In genomic region chr1:211699059-211699458, GRCh38 we compare ENCODE assay signal across 2 cellular contexts.
TF ChIP-seq lines count a peak whose summit lies in the region.

No MANE protein-coding gene starts in this region.

TF ChIP-seq in GM23338, 12 proteins besides CTCF, POLR2A, EP300 and RAD21:
- TF ChIP-seq STAT1 (IDR thresholded peaks at IDR 0.05; ENCODE audit: unreplicated experiment), result no peak
- no peak for TF ChIP-seq NANOG (IDR thresholded peaks at IDR 0.05; ENCODE audit: borderline replicate concordance)
- TF ChIP-seq REST (IDR thresholded peaks at IDR 0.05; ENCODE audit: unreplicated experiment), result no peak
- TF ChIP-seq ZNF462 (CRISPR knock-in tag; IDR thresholded peaks at IDR 0.05), result no peak
- no peak for TF ChIP-seq EZH2 (IDR thresholded peaks at IDR 0.05; ENCODE audit: low read depth, unreplicated experiment)
- TF ChIP-seq ZNF331 (CRISPR knock-in tag; IDR thresholded peaks at IDR 0.05; ENCODE audit: low read depth), result no peak
- TF ChIP-seq JUNB (IDR thresholded peaks at IDR 0.05; ENCODE audit: unreplicated experiment), result no peak
- TF ChIP-seq EZH2phosphoT487 (IDR thresholded peaks at IDR 0.05; ENCODE audit: unreplicated experiment), result no peak
- no peak for TF ChIP-seq POLR2AphosphoS5 (IDR thresholded peaks at IDR 0.05; ENCODE audit: low read depth)
- TF ChIP-seq CREB1 (CRISPR knock-in tag; IDR thresholded peaks at IDR 0.05; ENCODE audit: low read depth), result no peak
- no peak for TF ChIP-seq ETS1 (IDR thresholded peaks at IDR 0.05)
- TF ChIP-seq ZNF114 (CRISPR knock-in tag; IDR thresholded peaks at IDR 0.05), result no peak

TF ChIP-seq in endothelial cell of umbilical vein, 7 proteins besides CTCF, POLR2A, EP300 and RAD21:
- TF ChIP-seq POLR2AphosphoS5 (IDR thresholded peaks at IDR 0.05; ENCODE audit: insufficient read depth, low read depth, low read length), result no peak
- no peak for TF ChIP-seq MAX (IDR thresholded peaks at IDR 0.05; ENCODE audit: insufficient read depth, insufficient read length)
- TF ChIP-seq EZH2 (IDR thresholded peaks at IDR 0.05; ENCODE audit: borderline replicate concordance, low read depth, low read length, severe bottlenecking), result no peak
- no peak for TF ChIP-seq GATA2 (IDR thresholded peaks at IDR 0.05; ENCODE audit: insufficient read depth, insufficient read length, low read depth, low read length)
- TF ChIP-seq FOS (IDR thresholded peaks at IDR 0.05; ENCODE audit: borderline replicate concordance, insufficient read depth, low read length), result no peak
- TF ChIP-seq JUN (IDR thresholded peaks at IDR 0.05; ENCODE audit: borderline replicate concordance, insufficient read depth, insufficient read length, low read depth), result no peak
- no peak for TF ChIP-seq MYC (IDR thresholded peaks at IDR 0.05; ENCODE audit: low read depth, low read length)
